1 cellular context compared by ENCODE assay signal in genomic region chr6:42177514-42178364, GRCh38.
TF ChIP-seq lines count a peak whose summit lies in the region.

No MANE protein-coding gene starts in this region.

TF ChIP-seq in H1, 55 proteins besides CTCF, POLR2A, EP300 and RAD21:
- TF ChIP-seq YY1 (IDR thresholded peaks at IDR 0.05; ENCODE audit: low read depth, low read length) (0 out of 2 replicates have a peak, but pooled peaks have one; percentile 51), ATF3 (IDR thresholded peaks at IDR 0.05; ENCODE audit: insufficient read depth, low read depth, low read length) (no peak), SIN3A (conservative IDR thresholded peaks at IDR 0.05 in 1 of 2, IDR thresholded peaks at IDR 0.05 in 1 of 2; ENCODE audit: low read depth in 1 of 2, low read length in 2 of 2) (peak; percentile 45 to 65; a peak in 1 of 4 replicates), SAP30 (IDR thresholded peaks at IDR 0.05; ENCODE audit: insufficient read depth, insufficient replicate concordance, low read length) (peak; percentile 92), PHF8 (conservative IDR thresholded peaks at IDR 0.05; ENCODE audit: low read depth, low read length) (0 out of 2 replicates have a peak, but pooled peaks have one; percentile 2), CHD1 (IDR thresholded peaks at IDR 0.05; ENCODE audit: low read depth, low read length) (no peak), MAX (IDR thresholded peaks at IDR 0.05) (peak; percentile 36; the same call in 1 of the 2 replicates), TAF1 (IDR thresholded peaks at IDR 0.05; ENCODE audit: low read depth, low read length) (0 out of 2 replicates have a peak, but pooled peaks have one; percentile 31)
